Comparison of ENCODE assay signal across 8 cellular contexts in genomic region chr13:32585625-32586021, GRCh38. TPM values are rescaled to one million over a fixed set of nuclear protein-coding genes. Genes with fewer than 3 reads are reported as not detected.
DNase-seq lines count a peak whose midpoint lies in the region; ATAC-seq and TF ChIP-seq lines count a peak whose summit lies in the region.

No MANE protein-coding gene starts in this region.

- POLR2A ChIA-PET in BJ (lab: Charles Lee) = no interaction called here

- H3K4me1 ChIP-seq in breast epithelium (peaks cover 0 to 17% of the 10 kb centered on the region in 2 donors), right lobe of liver (peaks cover 0 to 12% (median 6%) of the 10 kb centered on the region in 4 donors), tibial artery (peaks cover 0 to 29% (median 11%) of the 10 kb centered on the region in 4 donors)

- TF ChIP-seq CTCF in BJ (IDR thresholded peaks at IDR 0.05; ENCODE audit: insufficient read depth, low read depth, low read length) (no peak), breast epithelium (IDR thresholded peaks at IDR 0.05) (no peak), right lobe of liver (IDR thresholded peaks at IDR 0.05) (no peak), tibial artery (IDR thresholded peaks at IDR 0.05) (no peak)

- H3K36me3 ChIP-seq in BJ (ENCODE audit: control insufficient read depth, insufficient read depth, low read length) (no peaks in the 10 kb centered on the region), KOPT-K1 (ENCODE audit: insufficient read depth, low read length) (no peaks in the 10 kb centered on the region), breast epithelium (no peaks in the 10 kb centered on the region), right lobe of liver (no peaks in the 10 kb centered on the region), tibial artery (no peaks in the 10 kb centered on the region)

- H3K9me3 ChIP-seq in KOPT-K1 (ENCODE audit: insufficient read depth, low read length, poor library complexity, severe bottlenecking) = no peaks in the 10 kb centered on the region
- H3K9me3 ChIP-seq in breast epithelium = no peaks in the 10 kb centered on the region
- H3K9me3 ChIP-seq in right lobe of liver = no peaks in the 10 kb centered on the region
- H3K9me3 ChIP-seq in tibial artery = no peaks in the 10 kb centered on the region

- TF ChIP-seq POLR2A in breast epithelium (IDR thresholded peaks at IDR 0.05) (no peak), right lobe of liver (IDR thresholded peaks at IDR 0.05) (no peak)

- peak overlapping the region; percentile 37 for H3K27ac ChIP-seq in KOPT-K1 (ENCODE audit: low read depth, low read length, poor library complexity, severe bottlenecking)
- H3K27ac ChIP-seq in breast epithelium = peak overlapping the region; percentile 92 to 98
- H3K27ac ChIP-seq in right lobe of liver = peak overlapping the region; percentile 45 to 85 (median 47)
- H3K27ac ChIP-seq in tibial artery = peak overlapping the region; percentile 90 to 92

- H3K4me3 ChIP-seq in BJ (ENCODE audit: low read depth, low read length) (peak overlapping the region; percentile 49), breast epithelium (peak overlapping the region; percentile 74 to 91 (median 79)), right lobe of liver (peak overlapping the region; percentile 47 to 88 (median 70)), tibial artery (peak overlapping the region; percentile 71 to 88)

- CTCF ChIA-PET in BJ (lab: Yijun Ruan, JAX) = interaction anchor here (0.6 to 1.7 kb wide), 21 partner anchors 13 to 958 kb away, joined by 3 to 11 read pairs (median 3); partner anchors contain the start of gene N4BP2L2

- DNase-seq in BJ (ENCODE audit: low read depth) = no peak
- no peak for DNase-seq in breast epithelium (ENCODE audit: low spot score in 2 of 2)
- DNase-seq in right lobe of liver = peak in 1 of 3 donors; percentile 25
- DNase-seq in tibial artery = no peak
- no peak for DNase-seq in NCI-H187 treated with DMSO at 0.1 percent for 48 hours (lab: John Stamatoyannopoulos, UW)

- intact Hi-C loops in breast epithelium (cut with DNase I; ENCODE audit: low total_unique reads) = no loop called here
- intact Hi-C loops in right lobe of liver (cut with DNase I) = no loop called here
- intact Hi-C loops in tibial artery (cut with DNase I; ENCODE audit: low total_unique reads) = loop anchor here (5.0 to 10.0 kb wide), 2 partner anchors 52 to 1139 kb away; no protein-coding TSS in a partner anchor

- ATAC-seq in right lobe of liver = peak in 2 of 4 donors; percentile 1
- ATAC-seq in HG03135 (IDR thresholded peaks at IDR 0.05; ENCODE audit: unreplicated experiment) = no peak
- no peak for ATAC-seq in GM21526 (IDR thresholded peaks at IDR 0.05; ENCODE audit: low FRiP score, unreplicated experiment)

- no peaks in the 10 kb centered on the region; the same call in 1 of the 2 replicates for H3K27me3 ChIP-seq in BJ (ENCODE audit: control insufficient read depth, insufficient read depth, low read length)
- no peaks in the 10 kb centered on the region for H3K27me3 ChIP-seq in breast epithelium
- H3K27me3 ChIP-seq in right lobe of liver = no peaks in the 10 kb centered on the region
- no peaks in the 10 kb centered on the region for H3K27me3 ChIP-seq in tibial artery

- 13% methylated on average over 8 of the region's 8 CpGs for WGBS in right lobe of liver (ENCODE audit: insufficient coverage, low coverage, low lambda C conversion rate, missing lambda C conversion rate)

RNA-seq across cellular contexts. Expression of gene PDS5B, which starts 0.6 kb away (rescaled TPM):
- polyA plus RNA-seq in BJ (2011; rRNA removed) = 3.9 and 9.2 TPM in 2 replicates
- polyA minus RNA-seq in BJ (2011; rRNA and poly(A)+ RNA removed) = 8.7 and 12.7 TPM in 2 replicates
- total RNA-seq in breast epithelium = 10 to 100 TPM; 35.0 to 71.7 (median 66.2) TPM
- 10 to 100 TPM; 11.9 to 14.2 (median 12.5) TPM for total RNA-seq in right lobe of liver

RNA-seq across cellular contexts. Expression of gene N4BP2L2, which starts 47.0 kb away (rescaled TPM):
- polyA plus RNA-seq in BJ (2011; rRNA removed) = 16.5 and 49.0 TPM in 2 replicates
- 12.8 and 16.0 TPM in 2 replicates for polyA minus RNA-seq in BJ (2011; rRNA and poly(A)+ RNA removed)
- 100 to 1,000 TPM; 130 to 341 (median 250) TPM for total RNA-seq in breast epithelium
- 10 to 100 TPM; 48.8 to 99.7 (median 61.1) TPM for total RNA-seq in right lobe of liver

Comparison
In these comparisons a context has a peak if more than half of its experiments do, and no peak if none do; other contexts are left out.
1. H3K27ac ChIP-seq: peak in every context shown above with its lines; median percentile 95 in breast epithelium; 91 in tibial artery; 47 in right lobe of liver; 37 in KOPT-K1.